Comparison of ENCODE assay signal across 29 cellular contexts in the genomic region with DNA sequence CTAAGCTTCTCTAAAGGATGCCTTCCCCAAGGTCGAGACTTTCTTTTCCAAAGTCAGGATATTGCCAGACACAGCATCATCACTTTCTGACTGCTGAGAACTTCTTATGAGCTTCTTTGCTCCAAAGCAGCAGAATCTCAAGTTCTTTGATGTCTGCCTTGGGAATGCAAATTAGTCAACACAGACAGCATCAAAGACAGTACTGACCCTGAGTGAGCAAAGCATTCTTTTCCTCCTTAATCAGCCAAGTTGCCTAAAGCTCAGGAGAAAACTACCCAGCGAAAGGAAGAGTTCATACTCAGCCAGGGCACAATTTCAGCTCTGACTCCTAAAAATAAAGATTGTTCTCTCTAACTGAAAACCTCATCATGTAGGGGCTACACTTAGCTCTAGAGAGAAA.
DNase-seq lines count a peak whose midpoint lies in the region; ATAC-seq, FAIRE-seq and TF ChIP-seq lines count a peak whose summit lies in the region.
"Had no signal": no experiment of that assay in that cellular context is flagged by ENCODE, and none has a peak within 500 bp of the region (broad histone marks: within the 10 kb centered on the region; RNA-seq: fewer than 3 reads in every experiment).

No MANE protein-coding gene starts in this region.

- H3K9me3 ChIP-seq in AG04450 (ENCODE audit: control insufficient read depth, insufficient read depth, low read length) = no peaks in the 10 kb centered on the region
- H3K9me3 ChIP-seq: A549, esophagus squamous epithelium, neutrophil had no signal

- H3K27ac Mint-ChIP-seq in activated T-helper 2 cell treated with anti-CD3 and anti-CD28 coated beads, Interferon-gamma antibody, Interleukin-2, Interleukin-4, amounts not matched to agents 10 μg/mL and 5 μg/mL and 100 μg/mL, durations not matched to agents 14 hours and 24 hours and 36 hours = no peak overlapping the region
- H3K27ac Mint-ChIP-seq: activated CD4-positive, alpha-beta memory T cell treated with anti-CD3 and anti-CD28 coated beads, Interleukin-2, amount 10 ng/mL, durations not matched to agents 7 days and 5 days; activated naive CD4-positive, alpha-beta T cell treated with anti-CD3 and anti-CD28 coated beads, Interleukin-2, amount 50 U/mL, for 24 hours; activated T-cell treated with anti-CD3 and anti-CD28 coated beads, Interleukin-2, amount 50 U/mL, for 24 hours; CD4-positive, alpha-beta T cell; stimulated activated naive B cell treated with anti-CD40 and anti-IgM and Interleukin-4, amounts not matched to agents 10 μg/mL and 1 μg/mL and 100 μg/mL, for 72 hours; T-helper 1 cell treated with Interleukin-12 subunit alpha and Interleukin-12 subunit beta and Interleukin-4 antibody, amounts not matched to agents 30 μg/mL and 1 μg/mL, for 36 hours had no signal

- H3K36me3 Mint-ChIP-seq in activated T-helper 2 cell treated with anti-CD3 and anti-CD28 coated beads, Interferon-gamma antibody, Interleukin-2, Interleukin-4, amounts not matched to agents 10 μg/mL and 5 μg/mL and 100 μg/mL, durations not matched to agents 14 hours and 24 hours and 36 hours (ENCODE audit: low read depth) = no peaks in the 10 kb centered on the region
- H3K36me3 Mint-ChIP-seq: stimulated activated naive B cell treated with anti-CD40 and anti-IgM and Interleukin-4, amounts not matched to agents 10 μg/mL and 1 μg/mL and 100 μg/mL, for 72 hours had no signal

- POLR2A ChIA-PET in AG04450 (lab: Yijun Ruan, JAX) = no interaction called here

- no peaks in the 10 kb centered on the region for H3K36me3 ChIP-seq in bronchial epithelial cell (ENCODE audit: control insufficient read depth, insufficient read depth, low read length)
- no peaks in the 10 kb centered on the region for H3K36me3 ChIP-seq in mesendoderm (ENCODE audit: control insufficient read depth, insufficient read depth, low read length)
- H3K36me3 ChIP-seq: cardiac muscle cell, esophagus squamous epithelium, heart right ventricle, neutrophil, tibial artery had no signal

- H3K9me3 Mint-ChIP-seq in activated T-helper 2 cell treated with anti-CD3 and anti-CD28 coated beads, Interferon-gamma antibody, Interleukin-2, Interleukin-4, amounts not matched to agents 10 μg/mL and 5 μg/mL and 100 μg/mL, durations not matched to agents 14 hours and 24 hours and 36 hours = peaks cover 8% of the 10 kb centered on the region
- H3K9me3 Mint-ChIP-seq: activated CD4-positive, alpha-beta memory T cell treated with anti-CD3 and anti-CD28 coated beads, Interleukin-2, amount 10 ng/mL, durations not matched to agents 7 days and 5 days had no signal

- ATAC-seq in GM19455 (IDR thresholded peaks at IDR 0.05; ENCODE audit: unreplicated experiment) = no peak
- ATAC-seq: A549; heart right ventricle; K562; stimulated activated naive B cell treated with anti-CD40 and anti-IgM and Interleukin-4, amounts not matched to agents 10 μg/mL and 1 μg/mL and 100 μg/mL, for 72 hours had no signal

- no peak overlapping the region for H3K27ac ChIP-seq in AG04450 (ENCODE audit: low read depth, low read length)
- H3K27ac ChIP-seq in mesendoderm (ENCODE audit: low read depth, low read length) = no peak overlapping the region
- H3K27ac ChIP-seq: A549, cardiac muscle cell, esophagus squamous epithelium, heart right ventricle, neutrophil, tibial artery had no signal

- no peaks in the 10 kb centered on the region for H3K27me3 ChIP-seq in AG04450 (ENCODE audit: control insufficient read depth, insufficient read depth, low read length)
- H3K27me3 ChIP-seq in bronchial epithelial cell (ENCODE audit: control insufficient read depth, insufficient read depth, low read length) = no peaks in the 10 kb centered on the region
- no peaks in the 10 kb centered on the region for H3K27me3 ChIP-seq in mesendoderm (ENCODE audit: insufficient read depth, low read length, poor library complexity)
- H3K27me3 ChIP-seq: cardiac muscle cell, esophagus squamous epithelium, heart right ventricle, neutrophil, tibial artery had no signal

- H3K4me1 Mint-ChIP-seq in activated T-helper 2 cell treated with anti-CD3 and anti-CD28 coated beads, Interferon-gamma antibody, Interleukin-2, Interleukin-4, amounts not matched to agents 10 μg/mL and 5 μg/mL and 100 μg/mL, durations not matched to agents 14 hours and 24 hours and 36 hours (ENCODE audit: low read depth) = peaks cover 2% of the 10 kb centered on the region
- H3K4me1 Mint-ChIP-seq: activated CD4-positive, alpha-beta memory T cell treated with anti-CD3 and anti-CD28 coated beads, Interleukin-2, amount 10 ng/mL, durations not matched to agents 7 days and 5 days; activated naive CD4-positive, alpha-beta T cell treated with anti-CD3 and anti-CD28 coated beads, Interleukin-2, amount 50 U/mL, for 24 hours; stimulated activated naive B cell treated with anti-CD40 and anti-IgM and Interleukin-4, amounts not matched to agents 10 μg/mL and 1 μg/mL and 100 μg/mL, for 72 hours had no signal

- no peak overlapping the region for H3K23ac ChIP-seq in mesendoderm (ENCODE audit: low read length)

- no peak overlapping the region for H3K9ac ChIP-seq in mesendoderm (ENCODE audit: low read length)

- no peak overlapping the region for H3K4me3 Mint-ChIP-seq in activated T-helper 2 cell treated with anti-CD3 and anti-CD28 coated beads, Interferon-gamma antibody, Interleukin-2, Interleukin-4, amounts not matched to agents 10 μg/mL and 5 μg/mL and 100 μg/mL, durations not matched to agents 14 hours and 24 hours and 36 hours (ENCODE audit: low read depth)
- H3K4me3 Mint-ChIP-seq: activated CD4-positive, alpha-beta memory T cell treated with anti-CD3 and anti-CD28 coated beads, Interleukin-2, amount 10 ng/mL, durations not matched to agents 7 days and 5 days; activated naive CD4-positive, alpha-beta T cell treated with anti-CD3 and anti-CD28 coated beads, Interleukin-2, amount 50 U/mL, for 24 hours; activated T-cell treated with anti-CD3 and anti-CD28 coated beads, Interleukin-2, amount 50 U/mL, for 24 hours; CD4-positive, alpha-beta T cell; H9; stimulated activated naive B cell treated with anti-CD40 and anti-IgM and Interleukin-4, amounts not matched to agents 10 μg/mL and 1 μg/mL and 100 μg/mL, for 72 hours; T-helper 1 cell treated with Interleukin-12 subunit alpha and Interleukin-12 subunit beta and Interleukin-4 antibody, amounts not matched to agents 30 μg/mL and 1 μg/mL, for 36 hours had no signal

- no peak overlapping the region for H4K5ac ChIP-seq in mesendoderm (ENCODE audit: low read length)

- H4K8ac ChIP-seq in mesendoderm (ENCODE audit: low read depth, low read length) = no peak overlapping the region

- TF ChIP-seq CTCF in AG04450 (IDR thresholded peaks at IDR 0.05; ENCODE audit: low read depth, low read length) = no peak
- no peak for TF ChIP-seq CTCF in bronchial epithelial cell (IDR thresholded peaks at IDR 0.05; ENCODE audit: insufficient read depth, low read length, severe bottlenecking)

- H3K56ac ChIP-seq in mesendoderm (ENCODE audit: low read length) = no peak overlapping the region

- H3K4me2 ChIP-seq in mesendoderm (ENCODE audit: low read length) = no peak overlapping the region
- H3K4me2 ChIP-seq: A549 had no signal

- peaks cover 5% of the 10 kb centered on the region for H3K4me1 ChIP-seq in mesendoderm (ENCODE audit: control insufficient read depth, low read depth, low read length)
- H3K4me1 ChIP-seq: A549, esophagus squamous epithelium, heart right ventricle, tibial artery had no signal

- no peak overlapping the region for H3K4me3 ChIP-seq in AG04450 (ENCODE audit: low read depth, low read length)
- no peak overlapping the region for H3K4me3 ChIP-seq in bronchial epithelial cell (ENCODE audit: low read depth, low read length)
- no peak overlapping the region for H3K4me3 ChIP-seq in mesendoderm (ENCODE audit: low read length)
- H3K4me3 ChIP-seq: A549, cardiac muscle cell, esophagus squamous epithelium, heart right ventricle, K562, tibial artery had no signal

- peaks cover 6% of the 10 kb centered on the region for H3K27me3 Mint-ChIP-seq in activated T-helper 2 cell treated with anti-CD3 and anti-CD28 coated beads, Interferon-gamma antibody, Interleukin-2, Interleukin-4, amounts not matched to agents 10 μg/mL and 5 μg/mL and 100 μg/mL, durations not matched to agents 14 hours and 24 hours and 36 hours (ENCODE audit: low read depth)
- H3K27me3 Mint-ChIP-seq: stimulated activated naive B cell treated with anti-CD40 and anti-IgM and Interleukin-4, amounts not matched to agents 10 μg/mL and 1 μg/mL and 100 μg/mL, for 72 hours had no signal

- no peak overlapping the region for H3K18ac ChIP-seq in mesendoderm (ENCODE audit: low read length)

- no peak overlapping the region for H2AK5ac ChIP-seq in mesendoderm (ENCODE audit: low read length)

- H2BK120ac ChIP-seq in mesendoderm (ENCODE audit: low read depth, low read length) = no peak overlapping the region

- H3K79me2 ChIP-seq in mesendoderm (ENCODE audit: control insufficient read depth, insufficient read depth, low read length) = no peaks in the 10 kb centered on the region

- peak; percentile 13 for FAIRE-seq in bronchial epithelial cell (lab: Jason Lieb, UNC)
- FAIRE-seq: A549, GM19239, K562, keratinocyte had no signal

- intact Hi-C loops in activated T-helper 2 cell treated with anti-CD3 and anti-CD28 coated beads, Interferon-gamma antibody, Interleukin-2, Interleukin-4, amounts not matched to agents 10 μg/mL and 5 μg/mL and 100 μg/mL, durations not matched to agents 14 hours and 24 hours and 36 hours (cut with micrococcal nuclease) = no loop called here

- CTCF ChIA-PET in AG04450 (lab: Charles Lee) = interaction anchor here (0.7 to 2.9 kb wide), 4 partner anchors 11 to 157 kb away, joined by 3 to 17 read pairs (median 6); no protein-coding TSS in a partner anchor

- H3K4ac ChIP-seq in mesendoderm (ENCODE audit: low read depth, low read length) = no peak overlapping the region

- WGBS in mesendoderm (ENCODE audit: extremely low coverage, insufficient coverage, low lambda C conversion rate) = no CpG with 5 or more reads among the region's 2 CpGs

- no peak overlapping the region for H2BK5ac ChIP-seq in mesendoderm (ENCODE audit: low read length)

- H3K79me1 ChIP-seq in mesendoderm (ENCODE audit: low read length) = no peaks in the 10 kb centered on the region

- DNase-seq in AG04450 (ENCODE audit: low read depth, low spot score) = peak; percentile 26
- DNase-seq in HT1080 (ENCODE audit: low read depth) = peak; percentile 14
- peak; percentile 17 for DNase-seq in bronchial epithelial cell (ENCODE audit: low read depth)
- peak; percentile 65 for DNase-seq in mesendoderm
- DNase-seq in NCI-H1092 (lab: John Stamatoyannopoulos, UW) = no peak
- no peak for DNase-seq in kidney glomerular epithelial cell (lab: John Stamatoyannopoulos, UW)
- no peak for DNase-seq in activated T-helper 2 cell treated with anti-CD3 and anti-CD28 coated beads, Interferon-gamma antibody, Interleukin-2, Interleukin-4, amounts not matched to agents 10 μg/mL and 5 μg/mL and 100 μg/mL, durations not matched to agents 14 hours and 24 hours and 36 hours (ENCODE audit: low spot score)
- DNase-seq: activated CD4-positive, alpha-beta memory T cell treated with anti-CD3 and anti-CD28 coated beads, Interleukin-2, amount 10 ng/mL, durations not matched to agents 7 days and 5 days; activated T-cell treated with anti-CD3 and anti-CD28 coated beads, Interleukin-2, amount 50 U/mL, for 24 hours; CD4-positive, alpha-beta T cell; DMS53; esophagus squamous epithelium; H9; heart right ventricle; NCI-H526 treated with DMSO at 0.1 percent for 48 hours; retina; SHP77; stimulated activated CD4-positive, alpha-beta T cell treated with anti-CD3 and anti-CD28 coated beads, Interleukin-15, amount 100 ng/mL, for 24 hours; stimulated activated naive B cell treated with anti-CD40 and anti-IgM and Interleukin-4, amounts not matched to agents 10 μg/mL and 1 μg/mL and 100 μg/mL, for 72 hours; tibial artery had no signal

- H2BK15ac ChIP-seq in mesendoderm (replicated peaks; ENCODE audit: low read depth) = no peak overlapping the region

Comparison
In these comparisons a context has a peak if more than half of its experiments do, and no peak if none do; other contexts are left out.
1. DNase-seq: peak in AG04450 (single experiment), HT1080 (single experiment), bronchial epithelial cell (single experiment) and mesendoderm (single experiment); none in NCI-H1092 (single experiment), kidney glomerular epithelial cell (single experiment) and activated T-helper 2 cell treated with anti-CD3 and anti-CD28 coated beads, Interferon-gamma antibody, Interleukin-2, Interleukin-4, amounts not matched to agents 10 μg/mL and 5 μg/mL and 100 μg/mL, durations not matched to agents 14 hours and 24 hours and 36 hours (single experiment).